ENCODE assay signal across 8 cellular contexts in genomic region chr19:52170304-52170703, GRCh38. TPM values are rescaled to one million over a fixed set of nuclear protein-coding genes. Genes with fewer than 3 reads are reported as not detected.
DNase-seq lines count a peak whose midpoint lies in the region; ATAC-seq and TF ChIP-seq lines count a peak whose summit lies in the region.

No MANE protein-coding gene starts in this region.

- peak overlapping the region; percentile 84 to 91 for H3K27ac ChIP-seq in ascending aorta
- peak overlapping the region; percentile 77 for H3K27ac ChIP-seq in substantia nigra (ENCODE audit: low read depth, low read length, poor library complexity, severe bottlenecking)

- no peaks in the 10 kb centered on the region for H3K9me3 ChIP-seq in ascending aorta

- intact Hi-C loops in ascending aorta (cut with DNase I) (no loop called here), left colon (cut with DNase I, micrococcal nuclease) (no loop called here)

- H3K4me3 ChIP-seq in ascending aorta: peak overlapping the region; percentile 70 to 76

- peak; percentile 41 for ATAC-seq in left colon
- ATAC-seq in HG02798 (IDR thresholded peaks at IDR 0.05; ENCODE audit: poor library complexity, unreplicated experiment): no peak

- DNase-seq in DMS79 treated with DMSO at 0.1 percent for 48 hours (lab: John Stamatoyannopoulos, UW): peak; percentile 10
- DNase-seq in DMS79 (lab: John Stamatoyannopoulos, UW): no peak
- no peak for DNase-seq in ascending aorta (ENCODE audit: low spot score in 2 of 2)
- no peak for DNase-seq in left colon
- no peak for DNase-seq in substantia nigra (lab: John Stamatoyannopoulos, UW)
- DNase-seq in stimulated activated CD8-positive, alpha-beta memory T cell treated with anti-CD3 and anti-CD28 coated beads, Interleukin-4, amount 100 ng/mL, for 48 hours: no peak
- DNase-seq in HUDEP-2 (lab: John Stamatoyannopoulos, UW; ENCODE audit: unreplicated experiment in 76 of 76): no peak

- no peak for TF ChIP-seq CTCF in ascending aorta (IDR thresholded peaks at IDR 0.05)

- peaks cover 0 to 6% of the 10 kb centered on the region in 2 donors for H3K4me1 ChIP-seq in ascending aorta

- peaks cover 17 to 32% of the 10 kb centered on the region in 2 donors for H3K36me3 ChIP-seq in ascending aorta

- no peaks in the 10 kb centered on the region for H3K27me3 ChIP-seq in ascending aorta

RNA-seq across cellular contexts. Expression of gene ZNF836, which starts 1.1 kb away (rescaled TPM):
- 2.8 TPM for total RNA-seq in ascending aorta
- 10 to 100 TPM; 10.5 to 15.4 TPM for total RNA-seq in left colon

RNA-seq across cellular contexts. Expression of gene PPP2R1A, which starts 19.5 kb away (rescaled TPM):
- 215 TPM for total RNA-seq in ascending aorta
- 100 to 1,000 TPM; 262 to 281 TPM for total RNA-seq in left colon

RNA-seq across cellular contexts. Expression of gene ZNF616, which starts 30.6 kb away (rescaled TPM):
- total RNA-seq in ascending aorta (1.2 TPM), left colon (1 to 10 TPM; 7.1 to 9.2 TPM)
